In the genomic region with DNA sequence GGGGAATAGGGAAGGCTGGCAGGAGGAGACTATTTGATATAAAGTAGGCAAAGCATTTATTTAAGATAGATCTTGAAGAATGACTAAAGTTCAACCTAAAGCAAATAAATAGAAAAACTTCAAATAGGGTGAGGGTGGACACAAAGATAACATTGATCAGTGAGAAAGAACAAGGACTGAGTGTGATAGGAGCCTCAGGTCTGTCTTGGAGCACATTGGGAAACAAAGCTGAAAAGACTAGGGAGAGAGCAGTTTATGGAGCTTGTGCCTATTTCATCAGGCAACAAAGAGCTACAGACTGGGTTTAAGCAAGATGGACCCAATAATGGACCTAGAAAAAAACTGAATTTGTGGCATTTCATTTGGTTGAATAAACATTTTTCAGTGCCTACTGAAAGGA, we compare ENCODE assay signal across 34 cellular contexts.
"Had no signal": no experiment of that assay in that cellular context is flagged by ENCODE, and none has a peak within 500 bp of the region (broad histone marks: within the 10 kb centered on the region; RNA-seq: fewer than 3 reads in every experiment).

No MANE protein-coding gene starts in this region.

- H3K9me3 ChIP-seq: MG63 had no signal

- H3K4me3 ChIP-seq: MG63 had no signal

- H3K36me3 ChIP-seq: MG63 had no signal

- H3K27me3 ChIP-seq: MG63 had no signal

- DNase-seq: Karpas-422, Kasumi-1, MG63, MM.1S, MV-4-11, NCI-H1048, NCI-H1092, NCI-H1092 treated with DMSO at 0.1 percent for 48 hours, NCI-H1105, NCI-H1105 treated with DMSO at 0.1 percent for 48 hours, NCI-H1417, NCI-H1417 treated with DMSO at 0.1 percent for 48 hours, NCI-H1436, NCI-H1436 treated with DMSO at 0.1 percent for 48 hours, NCI-H146, NCI-H1694, NCI-H1694 treated with DMSO at 0.1 percent for 48 hours, NCI-H187, NCI-H187 treated with DMSO at 0.1 percent for 48 hours, NCI-H1930, NCI-H2029, NCI-H2029 treated with DMSO at 0.1 percent for 48 hours, NCI-H2081, NCI-H2081 treated with DMSO at 0.1 percent for 48 hours, NCI-H2107, NCI-H2171, NCI-H2171 treated with DMSO at 0.1 percent for 48 hours, NCI-H2227 treated with DMSO at 0.1 percent for 48 hours, NCI-H226, NCI-H345, NCI-H446, NCI-H446 treated with DMSO at 0.1 percent for 48 hours, NCI-H510A, NCI-H510A treated with DMSO at 0.1 percent for 48 hours had no signal
